Comparison of ENCODE assay signal across 8 cellular contexts in the genomic region with DNA sequence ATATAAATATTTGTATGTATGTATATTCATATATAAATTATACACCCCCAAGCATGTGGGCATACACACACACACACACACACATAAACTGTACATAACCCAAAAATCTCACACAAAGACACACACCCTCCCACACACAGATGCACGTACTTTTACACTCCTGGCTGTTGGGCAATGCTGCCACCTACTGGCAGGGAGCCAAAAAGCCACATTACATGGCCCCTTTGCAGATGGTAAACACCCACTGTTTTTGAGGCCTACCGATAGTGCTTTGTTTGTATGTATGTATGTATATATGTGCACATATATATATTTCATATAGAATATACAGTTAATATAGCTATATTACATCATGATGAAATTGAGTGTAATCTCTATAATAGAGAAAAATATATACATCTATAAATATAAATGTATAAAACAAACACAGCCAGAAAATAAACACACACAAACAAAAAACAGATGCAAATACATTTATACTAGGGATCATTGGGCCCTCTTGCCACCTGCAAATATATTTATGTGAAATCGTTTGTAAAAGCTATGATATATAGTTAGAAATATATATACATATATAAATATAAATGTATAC.
DNase-seq lines count a peak whose midpoint lies in the region; ATAC-seq, FAIRE-seq and TF ChIP-seq lines count a peak whose summit lies in the region.

No MANE protein-coding gene starts in this region.

- peak in 4 of 5 experiments; percentile 23 to 58 (median 34) for TF ChIP-seq CTCF in gastrocnemius medialis (IDR thresholded peaks at IDR 0.05 in 4 of 5, conservative IDR thresholded peaks at IDR 0.05 in 1 of 5)

- in situ Hi-C loops in gastrocnemius medialis (cut with MboI; ENCODE audit: low sequenced_read_pairs in 4 of 4) = loop anchor here in 1 of 4 donors (10.0 kb wide), 1 partner anchor 136 kb away; no protein-coding TSS in a partner anchor

- H3K27me3 ChIP-seq in right cardiac atrium (ENCODE audit: control insufficient read depth, insufficient read depth) (no peaks in the 10 kb centered on the region), gastrocnemius medialis (no peaks in the 10 kb centered on the region)

- no peak overlapping the region for H3K4me3 ChIP-seq in right cardiac atrium (ENCODE audit: low read length)
- H3K4me3 ChIP-seq in gastrocnemius medialis = no peak overlapping the region

- no peaks in the 10 kb centered on the region for H3K9me3 ChIP-seq in right cardiac atrium (ENCODE audit: control insufficient read depth, low read length)
- no peaks in the 10 kb centered on the region for H3K9me3 ChIP-seq in gastrocnemius medialis

- DNase-seq in GM12891 (ENCODE audit: insufficient read length, low spot score) (peak; percentile 32), NCI-H1092 treated with DMSO at 0.1 percent for 48 hours (lab: John Stamatoyannopoulos, UW) (peak; percentile 64), T-helper 1 cell (peak; percentile 50 to 78 (median 71)), amniotic stem cell (lab: John Stamatoyannopoulos, UW) (peak; percentile 19), right cardiac atrium (peak; percentile 72 to 84 (median 82)), gastrocnemius medialis (peak; percentile 14 to 35), COR-L47 (lab: John Stamatoyannopoulos, UW) (no peak)

- no peak overlapping the region for H3K27ac ChIP-seq in right cardiac atrium (ENCODE audit: low read length)
- H3K27ac ChIP-seq in gastrocnemius medialis = no peak overlapping the region

- 10% methylated on average over 3 of the region's 3 CpGs for WGBS in right cardiac atrium

- intact Hi-C loops in right cardiac atrium (cut with DNase I) (no loop called here), gastrocnemius medialis (cut with DNase I; ENCODE audit: low total_unique reads) (no loop called here)

- peak; percentile 98 for FAIRE-seq in GM12891 (lab: Jason Lieb, UNC)

- H3K36me3 ChIP-seq in gastrocnemius medialis = no peaks in the 10 kb centered on the region

- TF ChIP-seq POLR2A in GM12891 (IDR thresholded peaks at IDR 0.05; ENCODE audit: low read depth, low read length) (no peak), gastrocnemius medialis (IDR thresholded peaks at IDR 0.05) (no peak)

- H3K4me1 ChIP-seq in right cardiac atrium (ENCODE audit: control insufficient read depth, insufficient read depth, low read length) (no peaks in the 10 kb centered on the region), gastrocnemius medialis (no peaks in the 10 kb centered on the region)

- ATAC-seq in HG02588 (IDR thresholded peaks at IDR 0.05; ENCODE audit: unreplicated experiment) = peak; percentile 93
- ATAC-seq in right cardiac atrium = peak; percentile 63 to 90
- peak in 1 of 2 donors; percentile 51 for ATAC-seq in gastrocnemius medialis

TF ChIP-seq in GM12891, 5 proteins besides CTCF, POLR2A, EP300 and RAD21:
- TF ChIP-seq POLR2AphosphoS5 (IDR thresholded peaks at IDR 0.05; ENCODE audit: low read depth, low read length) (no peak), SPI1 (IDR thresholded peaks at IDR 0.05; ENCODE audit: low read depth, low read length) (no peak), POU2F2 (IDR thresholded peaks at IDR 0.05; ENCODE audit: low read depth, low read length) (0 out of 2 replicates have a peak, but pooled peaks have one; percentile 35)
